Comparison of ENCODE assay signal across 11 cellular contexts in the genomic region with DNA sequence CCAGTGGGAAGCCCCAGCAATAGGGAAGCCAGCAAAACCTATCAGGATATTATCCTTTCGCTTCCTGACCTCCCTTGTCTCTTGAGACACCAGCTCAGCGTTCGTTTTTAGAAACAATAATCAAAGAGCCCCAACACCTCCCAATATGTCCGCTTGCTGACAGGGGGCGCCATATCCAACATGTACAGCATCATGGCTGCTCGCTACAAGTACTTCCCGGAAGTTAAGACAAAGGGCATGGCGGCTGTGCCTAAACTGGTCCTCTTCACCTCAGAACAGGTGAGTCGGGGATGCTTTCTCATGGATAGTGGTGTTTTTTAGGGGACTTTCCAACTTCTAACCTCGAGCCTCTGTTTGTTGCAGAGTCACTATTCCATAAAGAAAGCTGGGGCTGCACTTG. TPM values are rescaled to one million over a fixed set of nuclear protein-coding genes. Genes with fewer than 3 reads are reported as not detected.
DNase-seq lines count a peak whose midpoint lies in the region; ATAC-seq and TF ChIP-seq lines count a peak whose summit lies in the region.
"Had no signal": no experiment of that assay in that cellular context is flagged by ENCODE, and none has a peak within 500 bp of the region (broad histone marks: within the 10 kb centered on the region; RNA-seq: fewer than 3 reads in every experiment).

No MANE protein-coding gene starts in this region.

- no peak overlapping the region for H3K4me3 Mint-ChIP-seq in activated naive CD8-positive, alpha-beta T cell treated with anti-CD3 and anti-CD28 coated beads, Interleukin-2, amount 50 U/mL, for 24 hours
- no peak overlapping the region for H3K4me3 Mint-ChIP-seq in activated naive CD8-positive, alpha-beta T cell treated with anti-CD3 and anti-CD28 coated beads for 36 hours
- no peak overlapping the region for H3K4me3 Mint-ChIP-seq in WTC11
- H3K4me3 Mint-ChIP-seq: activated naive CD4-positive, alpha-beta T cell treated with anti-CD3 and anti-CD28 coated beads, Interleukin-2, amount 50 U/mL, for 24 hours had no signal

- H3K27ac Mint-ChIP-seq in activated naive CD8-positive, alpha-beta T cell treated with anti-CD3 and anti-CD28 coated beads, Interleukin-2, amount 50 U/mL, for 24 hours, result no peak overlapping the region
- H3K27ac Mint-ChIP-seq in activated naive CD8-positive, alpha-beta T cell treated with anti-CD3 and anti-CD28 coated beads for 36 hours, result no peak overlapping the region
- no peak overlapping the region for H3K27ac Mint-ChIP-seq in WTC11
- H3K27ac Mint-ChIP-seq: activated naive CD4-positive, alpha-beta T cell treated with anti-CD3 and anti-CD28 coated beads, Interleukin-2, amount 50 U/mL, for 24 hours had no signal

- CTCF ChIA-PET in WTC11 (lab: Charles Lee), result interaction anchor here (0.6 to 3.0 kb wide), 45 partner anchors 9 to 777 kb away, joined by 3 to 53 read pairs (median 6); partner anchors contain the start of gene GORASP2

- POLR2A ChIA-PET in WTC11 (lab: Charles Lee), result interaction anchor here (0.8 kb wide), 1 partner anchor 35 kb away, joined by 7 read pairs; no protein-coding TSS in a partner anchor

- no peak overlapping the region for H3K27ac ChIP-seq in KMS-11

- no peaks in the 10 kb centered on the region for H3K27me3 ChIP-seq in KMS-11 (ENCODE audit: insufficient read depth, low read depth)

- H4K20me1 ChIP-seq in KMS-11 (ENCODE audit: insufficient read depth), result no peaks in the 10 kb centered on the region

- H3K9me3 Mint-ChIP-seq in activated naive CD8-positive, alpha-beta T cell treated with anti-CD3 and anti-CD28 coated beads, Interleukin-2, amount 50 U/mL, for 24 hours, result no peaks in the 10 kb centered on the region
- no peaks in the 10 kb centered on the region for H3K9me3 Mint-ChIP-seq in activated naive CD8-positive, alpha-beta T cell treated with anti-CD3 and anti-CD28 coated beads for 36 hours
- peaks cover 6% of the 10 kb centered on the region; the same call in 1 of the 2 replicates for H3K9me3 Mint-ChIP-seq in WTC11
- H3K9me3 Mint-ChIP-seq: activated naive CD4-positive, alpha-beta T cell treated with anti-CD3 and anti-CD28 coated beads, Interleukin-2, amount 50 U/mL, for 24 hours had no signal

- peaks cover 31% of the 10 kb centered on the region for H3K4me1 Mint-ChIP-seq in activated naive CD8-positive, alpha-beta T cell treated with anti-CD3 and anti-CD28 coated beads, Interleukin-2, amount 50 U/mL, for 24 hours
- H3K4me1 Mint-ChIP-seq in activated naive CD8-positive, alpha-beta T cell treated with anti-CD3 and anti-CD28 coated beads for 36 hours, result peaks cover 18% of the 10 kb centered on the region
- H3K4me1 Mint-ChIP-seq in WTC11, result no peaks in the 10 kb centered on the region

- no peaks in the 10 kb centered on the region for H3K4me1 ChIP-seq in KMS-11 (ENCODE audit: low read depth, poor library complexity, severe bottlenecking)

- H3K36me3 ChIP-seq in KMS-11 (ENCODE audit: insufficient read depth), result no peaks in the 10 kb centered on the region

- no peak overlapping the region for H3K9ac ChIP-seq in KMS-11

- no peak overlapping the region for H3K4me2 ChIP-seq in KMS-11

- H3K4me3 ChIP-seq in KMS-11 (IDR thresholded peaks at IDR 0.05; ENCODE audit: insufficient read depth, low read depth, low read length) (no peak overlapping the region), retinal pigment epithelial cell (ENCODE audit: low read length) (no peak overlapping the region)

- no peak overlapping the region for H2AFZ ChIP-seq in KMS-11 (ENCODE audit: low read depth)

- DNase-seq in activated naive CD8-positive, alpha-beta T cell treated with anti-CD3 and anti-CD28 coated beads, Interleukin-2, amount 50 U/mL, for 24 hours, result peak; percentile 44
- DNase-seq in activated naive CD8-positive, alpha-beta T cell treated with anti-CD3 and anti-CD28 coated beads for 36 hours, result no peak
- DNase-seq in WTC11 (ENCODE audit: low spot score), result peak; percentile 77
- no peak for DNase-seq in retinal pigment epithelial cell (ENCODE audit: low read depth)
- DNase-seq in SKM-1 (lab: John Stamatoyannopoulos, UW; ENCODE audit: unreplicated experiment), result no peak
- DNase-seq in dedifferentiated amniotic fluid mesenchymal stem cell (ENCODE audit: extremely low spot score), result no peak
- DNase-seq: MV-4-11 had no signal

- no peaks in the 10 kb centered on the region for H3K36me3 Mint-ChIP-seq in activated naive CD8-positive, alpha-beta T cell treated with anti-CD3 and anti-CD28 coated beads, Interleukin-2, amount 50 U/mL, for 24 hours (ENCODE audit: low read depth)
- peaks cover 2% of the 10 kb centered on the region for H3K36me3 Mint-ChIP-seq in activated naive CD8-positive, alpha-beta T cell treated with anti-CD3 and anti-CD28 coated beads for 36 hours
- H3K36me3 Mint-ChIP-seq in WTC11, result no peaks in the 10 kb centered on the region
- H3K36me3 Mint-ChIP-seq: activated naive CD4-positive, alpha-beta T cell treated with anti-CD3 and anti-CD28 coated beads, Interleukin-2, amount 50 U/mL, for 24 hours had no signal

- H3K27me3 Mint-ChIP-seq in activated naive CD8-positive, alpha-beta T cell treated with anti-CD3 and anti-CD28 coated beads, Interleukin-2, amount 50 U/mL, for 24 hours, result peaks cover 9% of the 10 kb centered on the region
- peaks cover 4% of the 10 kb centered on the region for H3K27me3 Mint-ChIP-seq in activated naive CD8-positive, alpha-beta T cell treated with anti-CD3 and anti-CD28 coated beads for 36 hours
- H3K27me3 Mint-ChIP-seq in WTC11 (ENCODE audit: low read depth), result peaks cover 3% of the 10 kb centered on the region; the same call in 1 of the 2 replicates
- H3K27me3 Mint-ChIP-seq: activated naive CD4-positive, alpha-beta T cell treated with anti-CD3 and anti-CD28 coated beads, Interleukin-2, amount 50 U/mL, for 24 hours had no signal

- TF ChIP-seq CTCF in KMS-11 (conservative IDR thresholded peaks at IDR 0.05; ENCODE audit: low read depth, low read length), result peak; percentile 29; the same call in 1 of the 2 replicates
- peak; percentile 73 for TF ChIP-seq CTCF in WTC11 (IDR thresholded peaks at IDR 0.05)
- peak; percentile 34 for TF ChIP-seq CTCF in retinal pigment epithelial cell (conservative IDR thresholded peaks at IDR 0.05; ENCODE audit: low read depth, low read length)

- ATAC-seq in activated naive CD8-positive, alpha-beta T cell treated with anti-CD3 and anti-CD28 coated beads, Interleukin-2, amount 50 U/mL, for 24 hours, result no peak
- ATAC-seq in WTC11 (peak; percentile 91), HG02798 (IDR thresholded peaks at IDR 0.05; ENCODE audit: poor library complexity, unreplicated experiment) (no peak)

- H3K79me2 ChIP-seq in KMS-11 (ENCODE audit: insufficient read depth, low read depth), result no peaks in the 10 kb centered on the region

TF ChIP-seq in WTC11, 78 proteins besides CTCF, POLR2A, EP300 and RAD21:
- TF ChIP-seq HMGA2 (CRISPR knock-in tag; IDR thresholded peaks at IDR 0.05), result no peak
- TF ChIP-seq, protein P1, sequence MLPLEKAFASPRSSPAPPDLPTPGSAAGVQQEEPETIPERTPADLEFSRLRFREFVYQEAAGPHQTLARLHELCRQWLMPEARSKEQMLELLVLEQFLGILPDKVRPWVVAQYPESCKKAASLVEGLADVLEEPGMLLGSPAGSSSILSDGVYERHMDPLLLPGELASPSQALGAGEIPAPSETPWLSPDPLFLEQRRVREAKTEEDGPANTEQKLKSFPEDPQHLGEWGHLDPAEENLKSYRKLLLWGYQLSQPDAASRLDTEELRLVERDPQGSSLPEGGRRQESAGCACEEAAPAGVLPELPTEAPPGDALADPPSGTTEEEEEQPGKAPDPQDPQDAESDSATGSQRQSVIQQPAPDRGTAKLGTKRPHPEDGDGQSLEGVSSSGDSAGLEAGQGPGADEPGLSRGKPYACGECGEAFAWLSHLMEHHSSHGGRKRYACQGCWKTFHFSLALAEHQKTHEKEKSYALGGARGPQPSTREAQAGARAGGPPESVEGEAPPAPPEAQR (CRISPR knock-in tag; IDR thresholded peaks at IDR 0.05), result 0 out of 2 replicates have a peak, but pooled peaks have one; percentile 41

RNA-seq across cellular contexts. Expression of gene GAD1, which starts 28.7 kb away (rescaled TPM):
- total RNA-seq in activated naive CD8-positive, alpha-beta T cell treated with anti-CD3 and anti-CD28 coated beads for 36 hours, result 1 to 10 TPM in 1 of 2 experiments, under 1 TPM in 1; 0.74 to 1.0 TPM
- total RNA-seq in WTC11 (2021), result 2.5 to 3.6 TPM (median 2.6 TPM) in 3 replicates
- total RNA-seq: mucosa of gallbladder had no signal

Comparison
In these comparisons a context has a peak if more than half of its experiments do, and no peak if none do; other contexts are left out.
1. DNase-seq: peak in activated naive CD8-positive, alpha-beta T cell treated with anti-CD3 and anti-CD28 coated beads, Interleukin-2, amount 50 U/mL, for 24 hours (single experiment) and WTC11 (single experiment); none in activated naive CD8-positive, alpha-beta T cell treated with anti-CD3 and anti-CD28 coated beads for 36 hours (single experiment), retinal pigment epithelial cell (single experiment), SKM-1 (single experiment) and dedifferentiated amniotic fluid mesenchymal stem cell (single experiment).
2. Peak in every context shown above with its lines, with median percentiles within 50 percentile points of each other: CTCF ChIP-seq.